ENCODE assay signal across 5 cellular contexts in genomic region chr4:8793571-8794160, GRCh38.
"Had no signal": no experiment of that assay in that cellular context is flagged by ENCODE, and none has a peak within 500 bp of the region (broad histone marks: within the 10 kb centered on the region; RNA-seq: fewer than 3 reads in every experiment).

No MANE protein-coding gene starts in this region.

- H3K4me3 ChIP-seq: GM23338, K562 had no signal

- H3K4me1 Mint-ChIP-seq: GM23338, H9 had no signal

- H2AFZ ChIP-seq: GM23338 had no signal

- H3K4me3 Mint-ChIP-seq: GM23338, H9 had no signal

- H3K9me3 Mint-ChIP-seq: GM23338, H9 had no signal

- DNase-seq: H9, HCEC 1CT, IMR-90 had no signal

- H3K4me2 ChIP-seq: GM23338 had no signal

- H3K27ac Mint-ChIP-seq: GM23338 had no signal

- ATAC-seq: GM23338, K562 had no signal
